ENCODE assay signal across 16 cellular contexts in the genomic region with DNA sequence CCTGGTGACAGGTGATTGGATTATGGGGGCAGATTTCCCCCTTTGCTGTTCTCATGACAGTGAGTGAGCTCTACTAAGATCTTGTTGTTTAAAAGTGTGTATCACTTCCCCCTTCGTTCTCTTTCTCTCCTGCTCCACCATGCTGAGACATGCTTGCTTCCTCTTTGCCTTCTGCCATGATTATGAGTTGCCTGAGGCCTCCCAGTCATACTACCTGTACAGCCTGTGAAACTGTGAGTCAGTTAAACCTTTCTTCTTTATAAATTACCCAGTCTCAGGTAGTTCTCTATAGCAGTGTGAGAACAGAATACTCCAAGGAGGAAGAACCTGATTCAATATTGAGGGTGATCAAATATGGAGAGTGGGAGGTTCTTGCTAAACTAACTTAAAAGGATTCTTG.
DNase-seq lines count a peak whose midpoint lies in the region; ATAC-seq, FAIRE-seq and TF ChIP-seq lines count a peak whose summit lies in the region.
"Had no signal": no experiment of that assay in that cellular context is flagged by ENCODE, and none has a peak within 500 bp of the region (broad histone marks: within the 10 kb centered on the region; RNA-seq: fewer than 3 reads in every experiment).

No MANE protein-coding gene starts in this region.

- H3K4me1 ChIP-seq in OCI-LY3 (ENCODE audit: low read length), result peaks cover 26% of the 10 kb centered on the region
- peaks cover 0 to 18% (median 0%) of the 10 kb centered on the region in 3 donors for H3K4me1 ChIP-seq in esophagus squamous epithelium
- H3K4me1 ChIP-seq: BLaER1, Caco-2 had no signal

- H4K20me1 ChIP-seq in OCI-LY3 (ENCODE audit: insufficient read depth, low read length), result no peaks in the 10 kb centered on the region
- H4K20me1 ChIP-seq: BLaER1 had no signal

- no peak for FAIRE-seq in bronchial epithelial cell (lab: Jason Lieb, UNC)

- H3K27me3 ChIP-seq in OCI-LY3 (ENCODE audit: low read depth, low read length), result no peaks in the 10 kb centered on the region
- H3K27me3 ChIP-seq in bronchial epithelial cell (ENCODE audit: control insufficient read depth, insufficient read depth, low read length), result no peaks in the 10 kb centered on the region
- H3K27me3 ChIP-seq in esophagus squamous epithelium, result no peaks in the 10 kb centered on the region
- H3K27me3 ChIP-seq: BLaER1 had no signal

- peaks cover 30% of the 10 kb centered on the region for H3K36me3 ChIP-seq in OCI-LY3 (replicated peaks; ENCODE audit: low read depth, low read length)
- H3K36me3 ChIP-seq in bronchial epithelial cell (ENCODE audit: control insufficient read depth, insufficient read depth, low read length), result no peaks in the 10 kb centered on the region
- H3K36me3 ChIP-seq in esophagus squamous epithelium, result no peaks in the 10 kb centered on the region
- H3K36me3 ChIP-seq: BLaER1 had no signal

- 31 to 69% methylated on average over 1 of the region's 1 CpG for WGBS in esophagus squamous epithelium, 2 donors

- no peaks in the 10 kb centered on the region for H3K36me3 Mint-ChIP-seq in immature natural killer cell
- no peaks in the 10 kb centered on the region for H3K36me3 Mint-ChIP-seq in T-helper 17 cell (ENCODE audit: low read depth)
- H3K36me3 Mint-ChIP-seq: CD8-positive, alpha-beta memory T cell had no signal

- H3K27ac Mint-ChIP-seq in immature natural killer cell (no peak overlapping the region), T-helper 17 cell (no peak overlapping the region)
- H3K27ac Mint-ChIP-seq: CD8-positive, alpha-beta memory T cell; HFFc6 had no signal

- H3K9me3 ChIP-seq in OCI-LY3 (ENCODE audit: insufficient read depth, low read length) (peaks cover 27% of the 10 kb centered on the region), esophagus squamous epithelium (no peaks in the 10 kb centered on the region), T-helper 17 cell (ENCODE audit: control insufficient read depth, low read length, poor library complexity, severe bottlenecking) (no peaks in the 10 kb centered on the region)
- H3K9me3 ChIP-seq: BLaER1 had no signal

- TF ChIP-seq POLR2A in esophagus squamous epithelium (IDR thresholded peaks at IDR 0.05), result no peak

- H2AFZ ChIP-seq in OCI-LY3 (ENCODE audit: low read depth, low read length), result peak overlapping the region; percentile 47

- no peaks in the 10 kb centered on the region for H3K4me1 Mint-ChIP-seq in immature natural killer cell
- H3K4me1 Mint-ChIP-seq in T-helper 17 cell, result no peaks in the 10 kb centered on the region
- H3K4me1 Mint-ChIP-seq: CD8-positive, alpha-beta memory T cell had no signal

- H3K9ac ChIP-seq in OCI-LY3 (ENCODE audit: low read length), result peak overlapping the region; percentile 3; the same call in 1 of the 2 replicates
- H3K9ac ChIP-seq: BLaER1 had no signal

- peak overlapping the region; percentile 15 for H3K4me2 ChIP-seq in OCI-LY3 (ENCODE audit: low read length)
- H3K4me2 ChIP-seq: BLaER1 had no signal

- H3K27ac ChIP-seq in OCI-LY3 (ENCODE audit: low read length) (peak overlapping the region; percentile 80), esophagus squamous epithelium (peak overlapping the region in 3 of 4 donors; percentile 65 to 83 (median 69))
- H3K27ac ChIP-seq: BLaER1 had no signal

- TF ChIP-seq CTCF in OCI-LY3 (IDR thresholded peaks at IDR 0.05; ENCODE audit: low read depth, low read length) (no peak), bronchial epithelial cell (IDR thresholded peaks at IDR 0.05; ENCODE audit: insufficient read depth, low read length, severe bottlenecking) (no peak), esophagus squamous epithelium (IDR thresholded peaks at IDR 0.05) (no peak)

- H3K27me3 Mint-ChIP-seq in immature natural killer cell (ENCODE audit: low read depth in 3 of 3) (no peaks in the 10 kb centered on the region), T-helper 17 cell (no peaks in the 10 kb centered on the region)
- H3K27me3 Mint-ChIP-seq: CD8-positive, alpha-beta memory T cell had no signal

- intact Hi-C loops in esophagus squamous epithelium (cut with DNase I), result no loop called here

- H3K4me3 Mint-ChIP-seq in immature natural killer cell (no peak overlapping the region), T-helper 17 cell (no peak overlapping the region)
- H3K4me3 Mint-ChIP-seq: CD8-positive, alpha-beta memory T cell; HFFc6 had no signal

- ATAC-seq in GM18867 (IDR thresholded peaks at IDR 0.05; ENCODE audit: unreplicated experiment) (peak; percentile 72), T-helper 17 cell (no peak), GM18517 (IDR thresholded peaks at IDR 0.05; ENCODE audit: unreplicated experiment) (no peak)

- H3K4me3 ChIP-seq in OCI-LY3 (ENCODE audit: low read length) (peak overlapping the region; percentile 4; the same call in 1 of the 2 replicates), bronchial epithelial cell (ENCODE audit: low read depth, low read length) (no peak overlapping the region), esophagus squamous epithelium (no peak overlapping the region)
- H3K4me3 ChIP-seq: BLaER1 had no signal

- H3K9me3 Mint-ChIP-seq in immature natural killer cell, result peaks cover 0 to 35% (median 4%) of the 10 kb centered on the region in 6 donors

- peak; percentile 95 for DNase-seq in bronchial epithelial cell (ENCODE audit: low read depth)
- DNase-seq in esophagus squamous epithelium (lab: John Stamatoyannopoulos, UW), result no peak
- no peak for DNase-seq in immature natural killer cell
- no peak for DNase-seq in T-helper 17 cell
- DNase-seq: 8988T; AML-193; Caco-2; CD8-positive, alpha-beta memory T cell; DND-41; GDM1; HCEC 1CT; HFFc6 had no signal

- H3K79me2 ChIP-seq in OCI-LY3 (ENCODE audit: low read length), result no peaks in the 10 kb centered on the region
